In genomic region chr6:149895048-149895581, GRCh38 we compare ENCODE assay signal across 10 cellular contexts. TPM values are rescaled to one million over a fixed set of nuclear protein-coding genes. Genes with fewer than 3 reads are reported as not detected.
DNase-seq lines count a peak whose midpoint lies in the region; ATAC-seq and TF ChIP-seq lines count a peak whose summit lies in the region.
"Not testable (repeated sequence)": the region's sequence is repeated elsewhere in the genome, so short reads cannot be mapped to it uniquely, and the experiment has no call there.
"Had no signal": no experiment of that assay in that cellular context is flagged by ENCODE, and none has a peak within 500 bp of the region (broad histone marks: within the 10 kb centered on the region; RNA-seq: fewer than 3 reads in every experiment).

No MANE protein-coding gene starts in this region.

- H3K4me1 ChIP-seq in GM23248 (ENCODE audit: insufficient read depth) (peaks cover 53% of the 10 kb centered on the region), colonic mucosa (peaks cover 13% of the 10 kb centered on the region), lung (ENCODE audit: control insufficient read depth in 2 of 2, insufficient read depth in 2 of 2, low read length in 2 of 2) (peaks cover 12 to 17% of the 10 kb centered on the region in 2 donors), gastrocnemius medialis (peaks cover 43 to 53% of the 10 kb centered on the region in 2 donors)

- peak overlapping the region; percentile 43 for H3K9ac ChIP-seq in GM23248
- H3K9ac ChIP-seq in colonic mucosa (ENCODE audit: low read depth in 2 of 2, low read length in 2 of 2) = not testable (repeated sequence)

- peak overlapping the region; percentile 94 for H3K27ac ChIP-seq in GM23248
- peak overlapping the region; percentile 63 for H3K27ac ChIP-seq in colonic mucosa
- peak overlapping the region in 1 of 2 donors; percentile 54 for H3K27ac ChIP-seq in lung (ENCODE audit: low read depth in 1 of 2, low read length in 1 of 2)
- H3K27ac ChIP-seq in gastrocnemius medialis = peak overlapping the region; percentile 77 to 86 (median 85)

- H3K4me2 ChIP-seq in GM23248 (ENCODE audit: unreplicated experiment) = peak overlapping the region; percentile 62

- not testable (repeated sequence) for H3K4me3 ChIP-seq in GM23248, colonic mucosa, lung
- peak overlapping the region in 1 of 4 donors; percentile 8 for H3K4me3 ChIP-seq in gastrocnemius medialis

- intact Hi-C loops in colonic mucosa (cut with DNase I); cardiac septum (cut with DNase I): not testable (repeated sequence)
- intact Hi-C loops in gastrocnemius medialis (cut with DNase I; ENCODE audit: low total_unique reads) = loop anchor here (5.0 to 10.0 kb wide), 3 partner anchors 143 to 1500 kb away; partner anchors contain the start of genes PPIL4 and ZBTB2

- peak; percentile 76 for ATAC-seq in lung (ENCODE audit: insufficient read depth, low FRiP score)
- ATAC-seq in gastrocnemius medialis = peak; percentile 65 to 72

- H4K20me1 ChIP-seq in GM23248 (ENCODE audit: insufficient read depth) = not testable (repeated sequence)

- not testable (repeated sequence) for H3K36me3 ChIP-seq in GM23248 (ENCODE audit: low read depth); colonic mucosa; lung (ENCODE audit: control insufficient read depth in 2 of 2, insufficient read depth in 2 of 2, low read length in 2 of 2); gastrocnemius medialis

- in situ Hi-C loops in GM23248 (cut with MboI); gastrocnemius medialis (cut with MboI; ENCODE audit: low sequenced_read_pairs in 4 of 4): not testable (repeated sequence)

- H2AFZ ChIP-seq in GM23248 = peak overlapping the region; percentile 67

- peaks cover 41% of the 10 kb centered on the region for H3F3A ChIP-seq in GM23248 (ENCODE audit: insufficient read depth)

- H3K9me3 ChIP-seq in GM23248 (ENCODE audit: low read depth); colonic mucosa; lung (ENCODE audit: control insufficient read depth in 2 of 2, insufficient read depth in 1 of 2, low read length in 1 of 2); gastrocnemius medialis: not testable (repeated sequence)

- TF ChIP-seq POLR2A in gastrocnemius medialis (IDR thresholded peaks at IDR 0.05) = not testable (repeated sequence)

- not testable (repeated sequence) for TF ChIP-seq CTCF in colonic mucosa (IDR thresholded peaks at IDR 0.05); lung (IDR thresholded peaks at IDR 0.05; ENCODE audit: control extremely low read depth, extremely low read depth)
- TF ChIP-seq CTCF in gastrocnemius medialis (IDR thresholded peaks at IDR 0.05 in 4 of 5, conservative IDR thresholded peaks at IDR 0.05 in 1 of 5) = peak in 1 of 5 experiments; percentile 36

- not testable (repeated sequence) for H3K27me3 ChIP-seq in GM23248 (replicated peaks; ENCODE audit: insufficient read depth); colonic mucosa; lung (ENCODE audit: control insufficient read depth, insufficient read depth); gastrocnemius medialis

- DNase-seq in GM23248 (peak; percentile 87), MV-4-11 (lab: John Stamatoyannopoulos, UW) (peak; percentile 72), UCSD-AML1 (lab: John Stamatoyannopoulos, UW; ENCODE audit: unreplicated experiment) (peak; percentile 57), colonic mucosa (peak; percentile 81), cardiac septum (ENCODE audit: low spot score) (peak; percentile 77), lung (ENCODE audit: low spot score) (peak; percentile 58), gastrocnemius medialis (peak; percentile 68 to 80)

- not testable (repeated sequence) for H3K79me2 ChIP-seq in GM23248 (ENCODE audit: insufficient read depth)

- H3K9me2 ChIP-seq in GM23248 (ENCODE audit: insufficient read depth) = not testable (repeated sequence)

- 27 to 28% methylated on average over 7 of the region's 7 CpGs for WGBS in GM23248 (ENCODE audit: low coverage in 1 of 2, low lambda C conversion rate in 2 of 2, missing lambda C conversion rate in 2 of 2), 2 experiments
- 31 to 52% methylated on average over 7 of the region's 7 CpGs for WGBS in lung, 2 donors

RNA-seq across cellular contexts. Expression of gene RAET1E, which starts 2.8 kb away (rescaled TPM):
- 8.6 and 10.4 TPM in 2 replicates for total RNA-seq in GM23248 (2014; rRNA removed; shearing (Covaris generic))
- polyA plus RNA-seq in GM23248 (2016; fragmentation: Nextera tagmentation; extraction: Ambion mirVana) (8.1 and 8.8 TPM in 2 replicates), lung (under 1 TPM; 0.56 to 0.93 TPM)
- total RNA-seq in colonic mucosa (under 1 TPM in 1 of 2 donors, not detected in 1; 0.21 TPM), cardiac septum (not detected), lung (under 1 TPM; 0.94 to 0.98 TPM), gastrocnemius medialis (1 to 10 TPM in 1 of 4 donors, not detected in 3; 3.9 TPM)
- total RNA-seq: activated CD8-positive, alpha-beta memory T cell treated with anti-CD3 and anti-CD28 coated beads for 36 hours; cerebellum; glomerular endothelial cell had no signal

RNA-seq across cellular contexts. Expression of gene RAET1G, which starts 27.8 kb away (rescaled TPM):
- total RNA-seq in GM23248 (2014; rRNA removed; shearing (Covaris generic)) = 5.2 and 8.9 TPM in 2 replicates
- 15.5 and 15.8 TPM in 2 replicates for polyA plus RNA-seq in GM23248 (2016; fragmentation: Nextera tagmentation; extraction: Ambion mirVana)
- total RNA-seq in colonic mucosa = under 1 TPM in 1 of 2 donors, not detected in 1; 0.27 TPM
- total RNA-seq in cardiac septum = 0.35 TPM
- 1 to 10 TPM in 1 of 2 donors, under 1 TPM in 1; 0.61 to 1.4 TPM for total RNA-seq in lung
- polyA plus RNA-seq in lung = 1 to 10 TPM in 1 of 2 donors, under 1 TPM in 1; 0.32 to 1.8 TPM
- total RNA-seq in gastrocnemius medialis = under 1 TPM in 1 of 4 donors, not detected in 3; 0.89 TPM
- total RNA-seq: activated CD8-positive, alpha-beta memory T cell treated with anti-CD3 and anti-CD28 coated beads for 36 hours; cerebellum had no signal

RNA-seq across cellular contexts. Expression of gene LRP11, which starts 31.0 kb away (rescaled TPM):
- 108 and 168 TPM in 2 replicates for total RNA-seq in GM23248 (2014; rRNA removed; shearing (Covaris generic))
- polyA plus RNA-seq in GM23248 (2016; fragmentation: Nextera tagmentation; extraction: Ambion mirVana) = 44.9 and 50.3 TPM in 2 replicates
- 10 to 100 TPM; 24.8 to 39.4 TPM for total RNA-seq in colonic mucosa
- total RNA-seq in cardiac septum = 11.6 TPM
- total RNA-seq in lung = 10 to 100 TPM; 34.3 to 39.5 TPM
- 10 to 100 TPM; 15.8 to 18.7 TPM for polyA plus RNA-seq in lung
- 10 to 100 TPM in 1 of 4 donors, 1 to 10 TPM in 3; 5.5 to 19.8 (median 6.1) TPM for total RNA-seq in gastrocnemius medialis

RNA-seq across cellular contexts. Expression of gene ULBP2, which starts 46.7 kb away (rescaled TPM):
- 11.4 and 23.8 TPM in 2 replicates for total RNA-seq in GM23248 (2014; rRNA removed; shearing (Covaris generic))
- polyA plus RNA-seq in GM23248 (2016; fragmentation: Nextera tagmentation; extraction: Ambion mirVana) (29.5 and 30.1 TPM in 2 replicates), lung (1 to 10 TPM; 1.2 to 6.2 TPM)
- total RNA-seq in colonic mucosa (under 1 TPM; 0.19 to 0.47 TPM), cardiac septum (1.1 TPM), lung (1 to 10 TPM; 2.4 to 2.9 TPM), gastrocnemius medialis (under 1 TPM in 2 of 4 donors, not detected in 2; 0.44 to 0.49 TPM)
